ENCODE assay signal across 13 cellular contexts in genomic region chr10:633279-634245, GRCh38. TPM values are rescaled to one million over a fixed set of nuclear protein-coding genes. Genes with fewer than 3 reads are reported as not detected.
DNase-seq lines count a peak whose midpoint lies in the region; ATAC-seq, FAIRE-seq and TF ChIP-seq lines count a peak whose summit lies in the region.
"Had no signal": no experiment of that assay in that cellular context is flagged by ENCODE, and none has a peak within 500 bp of the region (broad histone marks: within the 10 kb centered on the region; RNA-seq: fewer than 3 reads in every experiment).

No MANE protein-coding gene starts in this region.

- 84 to 88% (median 87%) methylated on average over 39 of the region's 39 CpGs for WGBS in psoas muscle, 3 donors

- peak overlapping the region in 1 of 2 donors; percentile 34 for H3K9ac ChIP-seq in kidney (ENCODE audit: low read length in 2 of 2)

- intact Hi-C loops in kidney (cut with DNase I) = no loop called here
- intact Hi-C loops in psoas muscle (cut with DNase I) = no loop called here

- in situ Hi-C loops in ACHN (cut with HindIII; ENCODE audit: low pct_ligation_motif_present, low pct_unique_long_range_greater_than_20kb, low sequenced_read_pairs) = no loop called here

- H3K4me1 ChIP-seq in kidney (ENCODE audit: control insufficient read depth in 1 of 2, insufficient read depth in 1 of 2, low read depth in 1 of 2, low read length in 2 of 2) (peaks cover 10 to 12% of the 10 kb centered on the region in 2 donors), psoas muscle (peaks cover 20% of the 10 kb centered on the region)
- H3K4me1 ChIP-seq: A549 had no signal

- peak; percentile 49 for DNase-seq in ACHN
- DNase-seq in kidney = peak; percentile 79
- DNase-seq in psoas muscle = no peak
- no peak for DNase-seq in NCI-H510A treated with DMSO at 0.1 percent for 48 hours (lab: John Stamatoyannopoulos, UW)
- DNase-seq in activated CD8-positive, alpha-beta memory T cell treated with anti-CD3 and anti-CD28 coated beads for 24 hours = no peak
- DNase-seq: activated CD4-positive, alpha-beta T cell treated with anti-CD3 and anti-CD28 coated beads for 48 hours; erythroblast; midbrain; retina had no signal

- FAIRE-seq in kidney (lab: Jason Lieb, UNC) = no peak
- FAIRE-seq: A549 had no signal

- no peak overlapping the region for H3K4me3 ChIP-seq in kidney (ENCODE audit: low read length in 2 of 2)
- no peak overlapping the region for H3K4me3 ChIP-seq in psoas muscle
- H3K4me3 ChIP-seq: A549 had no signal

- H3K27ac ChIP-seq in angular gyrus (ENCODE audit: low read depth, low read length) (peak overlapping the region; percentile 56), kidney (ENCODE audit: low read depth in 2 of 2, low read length in 2 of 2) (peak overlapping the region; percentile 13 to 39), psoas muscle (peak overlapping the region; percentile 81)
- H3K27ac ChIP-seq: A549 had no signal

- ATAC-seq in psoas muscle (peak; percentile 13 to 30 (median 16)), GM19328 (IDR thresholded peaks at IDR 0.05; ENCODE audit: unreplicated experiment) (no peak), GM18907 (IDR thresholded peaks at IDR 0.05; ENCODE audit: unreplicated experiment) (no peak)
- ATAC-seq: A549 had no signal

- no peaks in the 10 kb centered on the region for H3K9me3 ChIP-seq in kidney (ENCODE audit: control insufficient read depth in 1 of 2, low read length in 2 of 2)
- no peaks in the 10 kb centered on the region for H3K9me3 ChIP-seq in psoas muscle
- H3K9me3 ChIP-seq: A549 had no signal

- H3K36me3 ChIP-seq in kidney (ENCODE audit: control insufficient read depth in 1 of 2, insufficient read depth in 2 of 2, low read length in 2 of 2) = no peaks in the 10 kb centered on the region
- H3K36me3 ChIP-seq in psoas muscle (ENCODE audit: insufficient read depth in 1 of 2, low read depth in 1 of 2) = no peaks in the 10 kb centered on the region

- TF ChIP-seq CTCF in kidney (IDR thresholded peaks at IDR 0.05; ENCODE audit: borderline replicate concordance, extremely low read depth, insufficient read depth) (no peak), psoas muscle (IDR thresholded peaks at IDR 0.05) (no peak)

- H3K27me3 ChIP-seq in psoas muscle (ENCODE audit: insufficient read depth in 3 of 3, low read length in 2 of 3) = no peaks in the 10 kb centered on the region

RNA-seq across cellular contexts. Expression of gene DIP2C, which starts 55.9 kb away (rescaled TPM):
- total RNA-seq in kidney (22.6 TPM), psoas muscle (10 to 100 TPM; 25.0 to 32.0 (median 30.4) TPM)
- polyA plus RNA-seq in kidney (ENCODE audit: insufficient read depth, low read depth, low replicate concordance) (6.2 TPM), psoas muscle (10 to 100 TPM in 2 of 3 donors, 1 to 10 TPM in 1; 7.7 to 17.1 (median 10.3) TPM)

Comparison
In these comparisons a context has a peak if more than half of its experiments do, and no peak if none do; other contexts are left out.
1. DNase-seq: peak in ACHN (single experiment) and kidney (single experiment); none in psoas muscle (0 of 2), NCI-H510A treated with DMSO at 0.1 percent for 48 hours (single experiment) and activated CD8-positive, alpha-beta memory T cell treated with anti-CD3 and anti-CD28 coated beads for 24 hours (single experiment).
2. H3K27ac ChIP-seq: peak in every context shown above with its lines; median percentile 81 in psoas muscle; 56 in angular gyrus; 26 in kidney.
3. ATAC-seq: peak in psoas muscle (4 of 4); none in GM19328 (single experiment) and GM18907 (single experiment).